In genomic region chr19:55096061-55096701, GRCh38 we compare ENCODE assay signal across 1 cellular context.
TF ChIP-seq lines count a peak whose summit lies in the region.

No MANE protein-coding gene starts in this region.

TF ChIP-seq in GM23338, 12 proteins besides CTCF, POLR2A, EP300 and RAD21 (continued from another document):
- TF ChIP-seq ZNF462 (CRISPR knock-in tag; IDR thresholded peaks at IDR 0.05) (no peak), JUNB (IDR thresholded peaks at IDR 0.05; ENCODE audit: unreplicated experiment) (no peak), NANOG (IDR thresholded peaks at IDR 0.05; ENCODE audit: borderline replicate concordance) (no peak), ZNF114 (CRISPR knock-in tag; IDR thresholded peaks at IDR 0.05) (no peak), EZH2 (IDR thresholded peaks at IDR 0.05; ENCODE audit: low read depth, unreplicated experiment) (no peak), CREB1 (CRISPR knock-in tag; IDR thresholded peaks at IDR 0.05; ENCODE audit: low read depth) (no peak), ETS1 (IDR thresholded peaks at IDR 0.05) (no peak), EZH2phosphoT487 (IDR thresholded peaks at IDR 0.05; ENCODE audit: unreplicated experiment) (no peak)
